8 cellular contexts compared by ENCODE assay signal in genomic region chr18:35581555-35582309, GRCh38. TPM values are rescaled to one million over a fixed set of nuclear protein-coding genes. Genes with fewer than 3 reads are reported as not detected.
DNase-seq lines count a peak whose midpoint lies in the region; ATAC-seq and TF ChIP-seq lines count a peak whose summit lies in the region.

Gene GALNT1 (plus strand): TSS chr18:35581740. CDS start chr18:35654663, 72,923 bp downstream.

- no peaks in the 10 kb centered on the region for H3K9me3 ChIP-seq in osteoblast (ENCODE audit: low read depth, low read length)

- peak within 1 kb of the TSS; percentile 71 for H3K27ac Mint-ChIP-seq in activated naive CD4-positive, alpha-beta T cell treated with anti-CD3 and anti-CD28 coated beads for 36 hours
- H3K27ac Mint-ChIP-seq in glutamatergic neuron (ENCODE audit: unreplicated experiment), result peak within 1 kb of the TSS; percentile 88

- DNase-seq in NCI-H2227 (lab: John Stamatoyannopoulos, UW; ENCODE audit: unreplicated experiment), result peak; percentile 56
- no peak for DNase-seq in NCI-H2227 treated with DMSO at 0.1 percent for 48 hours (lab: John Stamatoyannopoulos, UW)
- DNase-seq in NAMALWA (ENCODE audit: low spot score), result peak; percentile 37
- DNase-seq in activated naive CD4-positive, alpha-beta T cell treated with anti-CD3 and anti-CD28 coated beads for 36 hours, result peak; percentile 20
- DNase-seq in glutamatergic neuron, result peak; percentile 51
- DNase-seq in osteoblast (ENCODE audit: insufficient read length, low spot score, missing footprints), result peak; percentile 93
- no peak for DNase-seq in amniotic stem cell (lab: John Stamatoyannopoulos, UW)

- peak within 1 kb of the TSS; percentile 94 for H3K4me2 ChIP-seq in osteoblast (ENCODE audit: insufficient read depth, low read length)

- H3K4me1 Mint-ChIP-seq in activated naive CD4-positive, alpha-beta T cell treated with anti-CD3 and anti-CD28 coated beads for 36 hours (ENCODE audit: low read depth), result peaks cover 39% of the 10 kb centered on the region
- peaks cover 15% of the 10 kb centered on the region for H3K4me1 Mint-ChIP-seq in glutamatergic neuron (ENCODE audit: low read depth, unreplicated experiment)

- H3K36me3 Mint-ChIP-seq in activated naive CD4-positive, alpha-beta T cell treated with anti-CD3 and anti-CD28 coated beads for 36 hours (ENCODE audit: low read depth), result peaks cover 13% of the 10 kb centered on the region
- H3K36me3 Mint-ChIP-seq in glutamatergic neuron (ENCODE audit: unreplicated experiment), result peaks cover 23% of the 10 kb centered on the region

- intact Hi-C loops in activated naive CD4-positive, alpha-beta T cell treated with anti-CD3 and anti-CD28 coated beads for 36 hours (cut with micrococcal nuclease), result loop anchor here (1.0 to 10.0 kb wide), 4 partner anchors 84 to 553 kb away; partner anchors contain the start of genes INO80C, MAPRE2 and ZSCAN30

- no peaks in the 10 kb centered on the region for H3K27me3 ChIP-seq in osteoblast (ENCODE audit: insufficient read depth, low read length)

- H3K9me3 Mint-ChIP-seq in activated naive CD4-positive, alpha-beta T cell treated with anti-CD3 and anti-CD28 coated beads for 36 hours, result peaks cover 9% of the 10 kb centered on the region
- peaks cover 10% of the 10 kb centered on the region for H3K9me3 Mint-ChIP-seq in glutamatergic neuron (ENCODE audit: unreplicated experiment)

- H4K20me1 ChIP-seq in osteoblast (ENCODE audit: insufficient read depth, low read length), result peaks cover 45% of the 10 kb centered on the region

- H3K4me3 ChIP-seq in osteoblast (ENCODE audit: insufficient read depth, low read length), result peak within 1 kb of the TSS; percentile 85

- ATAC-seq in GM21786 (IDR thresholded peaks at IDR 0.05; ENCODE audit: unreplicated experiment), result no peak

- TF ChIP-seq CTCF in glutamatergic neuron (IDR thresholded peaks at IDR 0.05; ENCODE audit: partially characterized antibody, unreplicated experiment), result no peak
- TF ChIP-seq CTCF in osteoblast (IDR thresholded peaks at IDR 0.05; ENCODE audit: extremely low read depth, low read depth, low read length), result no peak

- peaks cover 58% of the 10 kb centered on the region for H3K79me2 ChIP-seq in osteoblast (ENCODE audit: insufficient read depth, low read length)

- peak within 1 kb of the TSS; percentile 79 for H3K4me3 Mint-ChIP-seq in activated naive CD4-positive, alpha-beta T cell treated with anti-CD3 and anti-CD28 coated beads for 36 hours
- H3K4me3 Mint-ChIP-seq in glutamatergic neuron (ENCODE audit: unreplicated experiment), result peak within 1 kb of the TSS; percentile 93

- CTCF ChIA-PET in activated naive CD4-positive, alpha-beta T cell treated with anti-CD3 and anti-CD28 coated beads for 36 hours (lab: Charles Lee), result interaction anchor here (0.6 to 1.4 kb wide), 3 partner anchors 82 to 195 kb away, joined by 3 to 5 read pairs (median 3); no protein-coding TSS in a partner anchor

- peak within 1 kb of the TSS; percentile 65 for H2AFZ ChIP-seq in osteoblast (ENCODE audit: low read length)

- H3K27me3 Mint-ChIP-seq in activated naive CD4-positive, alpha-beta T cell treated with anti-CD3 and anti-CD28 coated beads for 36 hours (ENCODE audit: low read depth), result peaks cover 11% of the 10 kb centered on the region
- H3K27me3 Mint-ChIP-seq in glutamatergic neuron (ENCODE audit: unreplicated experiment), result peaks cover 10% of the 10 kb centered on the region

- peaks cover 11% of the 10 kb centered on the region for H3K36me3 ChIP-seq in osteoblast (ENCODE audit: insufficient read depth, low read length)

- H3K27ac ChIP-seq in osteoblast (ENCODE audit: low read depth, low read length), result peak within 1 kb of the TSS; percentile 69

- peaks cover 24% of the 10 kb centered on the region for H3K4me1 ChIP-seq in osteoblast (ENCODE audit: insufficient read depth, low read length)

RNA-seq across cellular contexts. Expression of gene GALNT1, which starts in this region (rescaled TPM):
- 10 to 100 TPM; 46.7 to 48.7 TPM for total RNA-seq in activated naive CD4-positive, alpha-beta T cell treated with anti-CD3 and anti-CD28 coated beads for 36 hours
- total RNA-seq in glutamatergic neuron (ENCODE audit: unreplicated experiment) (65.3 TPM), osteoblast (775 and 796 TPM in 2 replicates)

Comparison
In these comparisons a context has a peak if more than half of its experiments do, and no peak if none do; other contexts are left out.
1. RNA of gene GALNT1 (total RNA-seq): 775 to 796 TPM in osteoblast; 65.3 TPM in glutamatergic neuron (single experiment) and 46.7 to 48.7 TPM in activated naive CD4-positive, alpha-beta T cell treated with anti-CD3 and anti-CD28 coated beads for 36 hours; every median in the first group is over 10 times any median in the second.
2. DNase-seq: peak in NCI-H2227 (single experiment), NAMALWA (single experiment), activated naive CD4-positive, alpha-beta T cell treated with anti-CD3 and anti-CD28 coated beads for 36 hours (single experiment), glutamatergic neuron (single experiment) and osteoblast (single experiment); none in NCI-H2227 treated with DMSO at 0.1 percent for 48 hours (single experiment) and amniotic stem cell (single experiment).